In genomic region chr10:49177391-49178355, GRCh38 we compare ENCODE assay signal across 8 cellular contexts. TPM values are rescaled to one million over a fixed set of nuclear protein-coding genes. Genes with fewer than 3 reads are reported as not detected.
DNase-seq lines count a peak whose midpoint lies in the region; ATAC-seq and TF ChIP-seq lines count a peak whose summit lies in the region.

No MANE protein-coding gene starts in this region.

- peak overlapping the region; percentile 5 for H3K4me2 ChIP-seq in skeletal muscle satellite cell (ENCODE audit: low read length)

- peak overlapping the region in 3 of 4 donors; percentile 19 to 57 (median 56) for H3K27ac ChIP-seq in gastroesophageal sphincter

- peak overlapping the region; percentile 18 for H3K9ac ChIP-seq in skeletal muscle satellite cell (ENCODE audit: low read depth, low read length)

- no peak for TF ChIP-seq CTCF in gastroesophageal sphincter (IDR thresholded peaks at IDR 0.05)

- in situ Hi-C loops in HAP-1 (cut with MboI; ENCODE audit: low sequenced_read_pairs), result no loop called here

- TF ChIP-seq POLR2A in gastroesophageal sphincter (IDR thresholded peaks at IDR 0.05), result no peak

- 100% methylated on average over 3 of the region's 9 CpGs; no CpG with 5 or more reads in 1 of the 2 donors for WGBS in gastroesophageal sphincter (ENCODE audit: low coverage in 1 of 2), 2 donors

- peaks cover 0 to 24% (median 0%) of the 10 kb centered on the region in 3 donors for H3K4me1 ChIP-seq in gastroesophageal sphincter
- H3K4me1 ChIP-seq in skeletal muscle satellite cell (ENCODE audit: control insufficient read depth, insufficient read depth, low read length), result peaks cover 16% of the 10 kb centered on the region
- H3K4me1 ChIP-seq in HAP-1, result no peaks in the 10 kb centered on the region

- TF ChIP-seq EP300 in gastroesophageal sphincter (IDR thresholded peaks at IDR 0.05), result no peak

- H3K4me3 ChIP-seq in gastroesophageal sphincter, result no peak overlapping the region
- no peak overlapping the region for H3K4me3 ChIP-seq in skeletal muscle satellite cell (ENCODE audit: low read length)
- H3K4me3 ChIP-seq in HAP-1, result no peak overlapping the region

- H3K9me3 ChIP-seq in gastroesophageal sphincter, result no peaks in the 10 kb centered on the region
- H3K9me3 ChIP-seq in skeletal muscle satellite cell (replicated peaks; ENCODE audit: low read length), result no peaks in the 10 kb centered on the region
- no peaks in the 10 kb centered on the region for H3K9me3 ChIP-seq in HAP-1

- ATAC-seq in GM21447 (IDR thresholded peaks at IDR 0.05; ENCODE audit: unreplicated experiment), result peak; percentile 78
- ATAC-seq in gastroesophageal sphincter, result peak; percentile 78

- no peaks in the 10 kb centered on the region for H3K27me3 ChIP-seq in gastroesophageal sphincter
- H3K27me3 ChIP-seq in skeletal muscle satellite cell (ENCODE audit: control insufficient read depth, insufficient read depth, low read length), result peaks cover 6% of the 10 kb centered on the region
- H3K27me3 ChIP-seq in HAP-1 (ENCODE audit: low read depth), result no peaks in the 10 kb centered on the region

- DNase-seq in DMS53 treated with DMSO at 0.1 percent for 48 hours (lab: John Stamatoyannopoulos, UW; ENCODE audit: unreplicated experiment), result peak; percentile 33
- DNase-seq in HS-5 (ENCODE audit: low read depth), result peak; percentile 82
- peak; percentile 65 for DNase-seq in activated T-cell treated with anti-CD3 and anti-CD28 coated beads for 48 hours (ENCODE audit: low read depth)
- DNase-seq in HAP-1 (ENCODE audit: low spot score in 2 of 2), result no peak
- DNase-seq in DMS114 treated with DMSO at 0.1 percent for 48 hours (lab: John Stamatoyannopoulos, UW; ENCODE audit: unreplicated experiment), result no peak

- H3K36me3 ChIP-seq in gastroesophageal sphincter (no peaks in the 10 kb centered on the region), skeletal muscle satellite cell (ENCODE audit: insufficient read depth, low read length) (no peaks in the 10 kb centered on the region), HAP-1 (replicated peaks) (no peaks in the 10 kb centered on the region)

RNA-seq across cellular contexts. Expression of gene TMEM273, which starts 10.5 kb away (rescaled TPM):
- 10 to 100 TPM; 12.4 to 65.8 (median 21.7) TPM for total RNA-seq in gastroesophageal sphincter
- not detected in 2 replicates for total RNA-seq in skeletal muscle satellite cell (2012; rRNA removed)

RNA-seq across cellular contexts. Expression of gene FAM170B, which starts 43.9 kb away (rescaled TPM):
- total RNA-seq in gastroesophageal sphincter, result not detected
- not detected in 2 replicates for total RNA-seq in skeletal muscle satellite cell (2012; rRNA removed)

Comparison
In these comparisons a context has a peak if more than half of its experiments do, and no peak if none do; other contexts are left out.
1. DNase-seq: peak in DMS53 treated with DMSO at 0.1 percent for 48 hours (single experiment), HS-5 (single experiment) and activated T-cell treated with anti-CD3 and anti-CD28 coated beads for 48 hours (single experiment); none in HAP-1 (0 of 2) and DMS114 treated with DMSO at 0.1 percent for 48 hours (single experiment).